Comparison of ENCODE assay signal across 11 cellular contexts in the genomic region with DNA sequence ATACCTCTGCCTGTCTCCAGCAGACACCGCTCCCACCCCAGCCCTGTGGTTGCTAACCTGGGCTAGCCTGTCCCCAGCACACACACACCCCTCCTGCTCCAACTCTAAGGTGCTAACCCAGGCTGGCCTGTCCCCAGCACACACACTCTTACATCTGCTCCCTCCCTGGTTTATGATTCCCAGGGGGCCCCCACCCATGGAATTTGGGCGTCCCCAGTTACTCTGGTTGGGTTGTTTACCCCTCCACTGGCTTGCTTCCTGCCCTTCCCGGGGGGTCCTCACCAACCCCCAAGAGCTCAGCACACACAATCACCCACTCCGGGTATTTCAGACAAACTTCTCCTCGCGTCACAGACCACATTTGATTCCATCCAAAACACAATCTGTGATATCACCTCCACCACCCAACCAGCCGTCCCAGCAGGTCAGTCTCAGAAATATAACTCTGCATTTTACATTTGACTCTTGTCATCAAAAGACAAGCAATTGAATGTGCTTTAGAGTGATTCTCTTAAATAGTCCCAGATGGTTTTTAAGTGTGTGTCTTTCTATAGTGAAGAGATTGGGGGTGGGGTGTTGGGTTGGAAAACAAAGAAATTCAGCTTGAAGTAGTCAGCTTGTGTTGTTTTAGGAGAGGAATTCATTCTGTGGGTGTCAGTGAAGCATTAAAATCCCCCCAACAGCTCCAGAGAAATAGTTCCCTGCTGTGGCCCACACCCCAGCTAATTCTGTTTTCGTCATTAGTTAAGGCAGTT. TPM values are rescaled to one million over a fixed set of nuclear protein-coding genes. Genes with fewer than 3 reads are reported as not detected.
DNase-seq lines count a peak whose midpoint lies in the region; ATAC-seq lines count a peak whose summit lies in the region.
"Had no signal": no experiment of that assay in that cellular context is flagged by ENCODE, and none has a peak within 500 bp of the region (broad histone marks: within the 10 kb centered on the region; RNA-seq: fewer than 3 reads in every experiment).

No MANE protein-coding gene starts in this region.

- DNase-seq in astrocyte of the hippocampus (ENCODE audit: low read depth, low spot score): peak; percentile 91
- peak; percentile 58 for DNase-seq in iris pigment epithelial cell (ENCODE audit: low read depth)
- no peak for DNase-seq in DMS153 (lab: John Stamatoyannopoulos, UW)
- no peak for DNase-seq in pons (ENCODE audit: low spot score)
- no peak for DNase-seq in activated T-cell treated with anti-CD3 and anti-CD28 coated beads for 4 hours
- no peak for DNase-seq in activated naive CD8-positive, alpha-beta T cell treated with anti-CD3 and anti-CD28 coated beads, Interleukin-2, amount 50 U/mL, for 24 hours
- DNase-seq: amniotic stem cell, midbrain had no signal

- H3K9me3 Mint-ChIP-seq in activated naive CD8-positive, alpha-beta T cell treated with anti-CD3 and anti-CD28 coated beads, Interleukin-2, amount 50 U/mL, for 24 hours: no peaks in the 10 kb centered on the region
- H3K9me3 Mint-ChIP-seq: T-helper 1 cell treated with Interleukin-12 subunit alpha and Interleukin-12 subunit beta and Interleukin-4 antibody, amounts not matched to agents 30 μg/mL and 1 μg/mL, for 36 hours had no signal

- H3K27me3 ChIP-seq in HUES64 (ENCODE audit: insufficient read depth, low read length): no peaks in the 10 kb centered on the region
- H3K27me3 ChIP-seq in stomach smooth muscle (ENCODE audit: control insufficient read depth in 1 of 2, insufficient read depth in 2 of 2, low read length in 2 of 2): no peaks in the 10 kb centered on the region

- H3K9me3 ChIP-seq in HUES64 (ENCODE audit: insufficient read depth, low read depth, low read length): no peaks in the 10 kb centered on the region
- no peaks in the 10 kb centered on the region for H3K9me3 ChIP-seq in stomach smooth muscle (ENCODE audit: control insufficient read depth in 2 of 2, low read length in 2 of 2)

- H3K4me1 Mint-ChIP-seq in activated naive CD8-positive, alpha-beta T cell treated with anti-CD3 and anti-CD28 coated beads, Interleukin-2, amount 50 U/mL, for 24 hours: no peaks in the 10 kb centered on the region

- peak overlapping the region; percentile 92 for H3K27ac ChIP-seq in HUES64 (ENCODE audit: low read depth, low read length)
- peak overlapping the region; percentile 82 for H3K27ac ChIP-seq in stomach smooth muscle (ENCODE audit: low read length)

- no peak overlapping the region for H3K4me3 Mint-ChIP-seq in activated naive CD8-positive, alpha-beta T cell treated with anti-CD3 and anti-CD28 coated beads, Interleukin-2, amount 50 U/mL, for 24 hours
- H3K4me3 Mint-ChIP-seq: T-helper 1 cell treated with Interleukin-12 subunit alpha and Interleukin-12 subunit beta and Interleukin-4 antibody, amounts not matched to agents 30 μg/mL and 1 μg/mL, for 36 hours had no signal

- no peak for ATAC-seq in activated naive CD8-positive, alpha-beta T cell treated with anti-CD3 and anti-CD28 coated beads, Interleukin-2, amount 50 U/mL, for 24 hours

- no peaks in the 10 kb centered on the region for H3K36me3 Mint-ChIP-seq in activated naive CD8-positive, alpha-beta T cell treated with anti-CD3 and anti-CD28 coated beads, Interleukin-2, amount 50 U/mL, for 24 hours (ENCODE audit: low read depth)

- H3K36me3 ChIP-seq in HUES64 (ENCODE audit: insufficient read depth, low read length) (no peaks in the 10 kb centered on the region), stomach smooth muscle (ENCODE audit: control insufficient read depth in 2 of 2, insufficient read depth in 2 of 2, low read length in 2 of 2) (peaks cover 5 to 7% of the 10 kb centered on the region in 2 donors)

- H3K27me3 Mint-ChIP-seq in activated naive CD8-positive, alpha-beta T cell treated with anti-CD3 and anti-CD28 coated beads, Interleukin-2, amount 50 U/mL, for 24 hours: peaks cover 43% of the 10 kb centered on the region

- H3K4me1 ChIP-seq in HUES64 (ENCODE audit: insufficient read depth, low read length) (peaks cover 71% of the 10 kb centered on the region), stomach smooth muscle (ENCODE audit: control insufficient read depth, insufficient read depth, low read length) (peaks cover 86% of the 10 kb centered on the region)

- H3K9ac ChIP-seq in HUES64 (ENCODE audit: low read depth, low read length) (peak overlapping the region; percentile 29; the same call in 1 of the 2 replicates), stomach smooth muscle (ENCODE audit: low read length in 2 of 2) (peak overlapping the region in 1 of 2 donors; percentile 42)

- H3K27ac Mint-ChIP-seq in activated naive CD8-positive, alpha-beta T cell treated with anti-CD3 and anti-CD28 coated beads, Interleukin-2, amount 50 U/mL, for 24 hours: no peak overlapping the region
- H3K27ac Mint-ChIP-seq: T-helper 1 cell treated with Interleukin-12 subunit alpha and Interleukin-12 subunit beta and Interleukin-4 antibody, amounts not matched to agents 30 μg/mL and 1 μg/mL, for 36 hours had no signal

- H3K4me3 ChIP-seq in HUES64 (ENCODE audit: low read length) (peak overlapping the region; percentile 24; the same call in 1 of the 2 replicates), stomach smooth muscle (ENCODE audit: low read length in 2 of 2) (no peak overlapping the region)

- WGBS in HUES64: 34% methylated on average over 7 of the region's 8 CpGs

RNA-seq across cellular contexts. Expression of gene COL4A2, which starts 20.1 kb away (rescaled TPM):
- polyA plus RNA-seq in HUES64 (2013, experiment 1 of 2): 57.2 TPM
- 87.0 TPM for polyA plus RNA-seq in HUES64 (2013, experiment 2 of 2)

RNA-seq across cellular contexts. Expression of gene COL4A1, which starts 20.3 kb away (rescaled TPM):
- polyA plus RNA-seq in HUES64 (2013, experiment 1 of 2): 54.7 TPM
- 65.4 TPM for polyA plus RNA-seq in HUES64 (2013, experiment 2 of 2)

Comparison
In these comparisons a context has a peak if more than half of its experiments do, and no peak if none do; other contexts are left out.
1. DNase-seq: peak in astrocyte of the hippocampus (single experiment) and iris pigment epithelial cell (single experiment); none in DMS153 (single experiment), pons (single experiment), activated T-cell treated with anti-CD3 and anti-CD28 coated beads for 4 hours (single experiment) and activated naive CD8-positive, alpha-beta T cell treated with anti-CD3 and anti-CD28 coated beads, Interleukin-2, amount 50 U/mL, for 24 hours (single experiment).